ENCODE assay signal across 8 cellular contexts in genomic region chr12:68040450-68041075, GRCh38. TPM values are rescaled to one million over a fixed set of nuclear protein-coding genes. Genes with fewer than 3 reads are reported as not detected.
DNase-seq lines count a peak whose midpoint lies in the region; ATAC-seq and TF ChIP-seq lines count a peak whose summit lies in the region.

No MANE protein-coding gene starts in this region.

- no peak overlapping the region for H3K4me3 ChIP-seq in cardiac fibroblast (replicated peaks in 1 of 2; ENCODE audit: low read depth in 2 of 2, low read length in 2 of 2)
- no peak overlapping the region for H3K4me3 ChIP-seq in kidney epithelial cell (ENCODE audit: low read depth, low read length)

- CTCF ChIA-PET in activated B cell treated with CpG ODN at 0.5 μM for 24 hours (lab: Charles Lee) = interaction anchor here (0.6 to 3.0 kb wide), 19 partner anchors 9 to 886 kb away, joined by 3 to 19 read pairs (median 5); partner anchors contain the start of gene IFNG

- intact Hi-C loops in activated B cell treated with CpG ODN at 0.5 μM for 24 hours (cut with micrococcal nuclease) = loop anchor here (1.0 to 5.0 kb wide), 6 partner anchors 28 to 684 kb away; partner anchors contain the start of gene IFNG

- H3K9me3 Mint-ChIP-seq in activated B cell treated with CpG ODN at 0.5 μM for 24 hours = no peaks in the 10 kb centered on the region

- H3K4me3 Mint-ChIP-seq in activated B cell treated with CpG ODN at 0.5 μM for 24 hours = peak overlapping the region; percentile 25

- H3K36me3 ChIP-seq in kidney epithelial cell (ENCODE audit: control insufficient read depth, insufficient read depth, low read length) = no peaks in the 10 kb centered on the region

- H3K4me1 Mint-ChIP-seq in activated B cell treated with CpG ODN at 0.5 μM for 24 hours = peaks cover 19% of the 10 kb centered on the region

- no peaks in the 10 kb centered on the region for H3K27me3 ChIP-seq in kidney epithelial cell (ENCODE audit: control insufficient read depth, insufficient read depth, low read length)

- H3K36me3 Mint-ChIP-seq in activated B cell treated with CpG ODN at 0.5 μM for 24 hours (ENCODE audit: low read depth) = no peaks in the 10 kb centered on the region

- POLR2A ChIA-PET in activated B cell treated with CpG ODN at 0.5 μM for 24 hours (lab: Charles Lee) = interaction anchor here (0.5 kb wide), 2 partner anchors 102 to 589 kb away, joined by 6 to 8 read pairs; no protein-coding TSS in a partner anchor

- no peaks in the 10 kb centered on the region for H3K27me3 Mint-ChIP-seq in activated B cell treated with CpG ODN at 0.5 μM for 24 hours

- ATAC-seq in HG03097 (IDR thresholded peaks at IDR 0.05; ENCODE audit: low FRiP score, unreplicated experiment) (peak; percentile 70), activated B cell treated with CpG ODN at 0.5 μM for 24 hours (ENCODE audit: low read depth) (peak; percentile 65), GM21367 (IDR thresholded peaks at IDR 0.05; ENCODE audit: unreplicated experiment) (no peak)

- peak; percentile 38 for DNase-seq in NCI-H2196 treated with DMSO at 0.1 percent for 48 hours (lab: John Stamatoyannopoulos, UW; ENCODE audit: unreplicated experiment)
- DNase-seq in activated B cell treated with CpG ODN at 0.5 μM for 24 hours = no peak
- peak; percentile 82 to 86 for DNase-seq in cardiac fibroblast (ENCODE audit: low read depth in 2 of 2)
- peak; percentile 32 for DNase-seq in kidney epithelial cell (ENCODE audit: low read depth)
- peak; percentile 63 for DNase-seq in stimulated activated CD4-positive, alpha-beta T cell treated with anti-CD3 and anti-CD28 coated beads, Interleukin-2, amount 100 ng/mL, for 4 hours (ENCODE audit: low read depth)

- TF ChIP-seq CTCF in GM12872 (IDR thresholded peaks at IDR 0.05; ENCODE audit: insufficient read depth, low read depth, low read length) = peak; percentile 74
- peak; percentile 95 for TF ChIP-seq CTCF in activated B cell treated with CpG ODN at 0.5 μM for 24 hours (IDR thresholded peaks at IDR 0.05)
- peak; percentile 81 for TF ChIP-seq CTCF in cardiac fibroblast (IDR thresholded peaks at IDR 0.05; ENCODE audit: low read depth, low read length)
- peak; percentile 87 for TF ChIP-seq CTCF in kidney epithelial cell (IDR thresholded peaks at IDR 0.05; ENCODE audit: insufficient read depth, low read length, poor library complexity, severe bottlenecking)

- peak overlapping the region; percentile 19 for H3K27ac Mint-ChIP-seq in activated B cell treated with CpG ODN at 0.5 μM for 24 hours

RNA-seq across cellular contexts. Expression of gene IFNG-AS1, which starts 51.3 kb away (rescaled TPM):
- 2.0 and 3.2 TPM in 2 replicates for total RNA-seq in activated B cell treated with CpG ODN at 0.5 μM for 24 hours
- not detected in 2 replicates for total RNA-seq in kidney epithelial cell
